Comparison of ENCODE assay signal across 10 cellular contexts in genomic region chr5:162593881-162594280, GRCh38.
DNase-seq lines count a peak whose midpoint lies in the region; ATAC-seq and TF ChIP-seq lines count a peak whose summit lies in the region.
"Had no signal": no experiment of that assay in that cellular context is flagged by ENCODE, and none has a peak within 500 bp of the region (broad histone marks: within the 10 kb centered on the region; RNA-seq: fewer than 3 reads in every experiment).

No MANE protein-coding gene starts in this region.

- H2AFZ ChIP-seq in HCT116 (ENCODE audit: low read depth, low read length, poor library complexity, severe bottlenecking) (no peak overlapping the region), PC-9 (no peak overlapping the region)

- H3K9me2 ChIP-seq in HCT116 (ENCODE audit: insufficient read depth) (no peaks in the 10 kb centered on the region), PC-9 (ENCODE audit: insufficient read depth) (no peaks in the 10 kb centered on the region)

- ATAC-seq in HCT116 (no peak), left lung (no peak), HG03135 (IDR thresholded peaks at IDR 0.05; ENCODE audit: unreplicated experiment) (no peak)
- ATAC-seq in stimulated activated naive B cell treated with anti-CD40 and anti-IgM and Interleukin-4, amounts not matched to agents 10 μg/mL and 1 μg/mL and 100 μg/mL, for 72 hours (replicated peaks), result no peak

- no peak for TF ChIP-seq POLR2A in HCT116 (IDR thresholded peaks at IDR 0.05; ENCODE audit: borderline replicate concordance, extremely low read depth, insufficient read depth, insufficient read length)

- TF ChIP-seq CTCF in GM12873 (IDR thresholded peaks at IDR 0.05; ENCODE audit: insufficient read depth, low read depth, low read length, missing control alignments) (peak; percentile 45), HCT116 (IDR thresholded peaks at IDR 0.05 in 2 of 3, conservative IDR thresholded peaks at IDR 0.05 in 1 of 3; ENCODE audit: borderline replicate concordance in 1 of 3, insufficient read depth in 1 of 3, low read depth in 2 of 3, low read length in 2 of 3) (peak in 2 of 3 experiments; percentile 31 to 38; a peak in 2 of 6 replicates), PC-9 (conservative IDR thresholded peaks at IDR 0.05) (peak; percentile 53), left lung (IDR thresholded peaks at IDR 0.05) (peak; percentile 6 to 7)

- H3K4me1 Mint-ChIP-seq in stimulated activated naive B cell treated with anti-CD40 and anti-IgM and Interleukin-4, amounts not matched to agents 10 μg/mL and 1 μg/mL and 100 μg/mL, for 72 hours, result no peaks in the 10 kb centered on the region

- no peak for TF ChIP-seq RAD21 in HCT116 (IDR thresholded peaks at IDR 0.05; ENCODE audit: low read depth)

- POLR2A ChIA-PET in HCT116 (lab: Charles Lee), result no interaction called here
- POLR2A ChIA-PET in PC-9 (lab: Charles Lee; ENCODE audit: unreplicated experiment), result no interaction called here

- H3K4me1 ChIP-seq in HCT116 (ENCODE audit: control insufficient read depth in 1 of 2, insufficient read depth in 2 of 2, low read length in 2 of 2), result no peaks in the 10 kb centered on the region
- H3K4me1 ChIP-seq in PC-9 (replicated peaks; ENCODE audit: insufficient read depth), result no peaks in the 10 kb centered on the region
- no peaks in the 10 kb centered on the region for H3K4me1 ChIP-seq in left lung

- H4K20me1 ChIP-seq in HCT116 (ENCODE audit: insufficient read depth), result no peaks in the 10 kb centered on the region
- no peaks in the 10 kb centered on the region for H4K20me1 ChIP-seq in PC-9 (ENCODE audit: insufficient read depth)

- no peak overlapping the region for H3K4me3 ChIP-seq in HCT116 (replicated peaks in 1 of 2; ENCODE audit: low read depth in 1 of 2, low read length in 2 of 2)
- H3K4me3 ChIP-seq in PC-9, result no peak overlapping the region
- H3K4me3 ChIP-seq in left lung, result no peak overlapping the region

- H3K4me3 Mint-ChIP-seq in stimulated activated naive B cell treated with anti-CD40 and anti-IgM and Interleukin-4, amounts not matched to agents 10 μg/mL and 1 μg/mL and 100 μg/mL, for 72 hours, result no peak overlapping the region

- no peaks in the 10 kb centered on the region for H3F3A ChIP-seq in PC-9 (ENCODE audit: insufficient read depth, low read depth)

- H3K27me3 ChIP-seq in HCT116 (ENCODE audit: insufficient read depth, low read length), result no peaks in the 10 kb centered on the region
- no peaks in the 10 kb centered on the region for H3K27me3 ChIP-seq in PC-9 (ENCODE audit: insufficient read depth, low read depth)
- H3K27me3 ChIP-seq in left lung, result no peaks in the 10 kb centered on the region

- no peak overlapping the region for H3K27ac ChIP-seq in HCT116 (ENCODE audit: low read depth, low read length)
- H3K27ac ChIP-seq in PC-9, result no peak overlapping the region
- no peak overlapping the region for H3K27ac ChIP-seq in left lung

- RAD21 ChIA-PET in HCT116 (lab: Charles Lee; ENCODE audit: low non-redundant PET in 1 of 2, low total read pairs in 2 of 2, uncharacterized antibody in 2 of 2, unreplicated experiment in 2 of 2), result no interaction called here

- no peaks in the 10 kb centered on the region for H3K79me2 ChIP-seq in HCT116 (ENCODE audit: insufficient read depth, low read length)
- H3K79me2 ChIP-seq in PC-9 (ENCODE audit: low read depth), result no peaks in the 10 kb centered on the region

- DNase-seq in HCT116 (ENCODE audit: low read depth, low spot score), result no peak
- DNase-seq in PC-9, result no peak
- DNase-seq in left lung, result no peak
- no peak for DNase-seq in stimulated activated naive B cell treated with anti-CD40 and anti-IgM and Interleukin-4, amounts not matched to agents 10 μg/mL and 1 μg/mL and 100 μg/mL, for 72 hours
- DNase-seq in globus pallidus (ENCODE audit: low spot score), result no peak
- DNase-seq in cardiac septum (ENCODE audit: low spot score), result no peak
- DNase-seq: activated CD4-positive, alpha-beta T cell treated with anti-CD3 and anti-CD28 coated beads, Interleukin-2, amount 50 U/mL, for 4 hours; retina had no signal

- H3K9ac ChIP-seq in HCT116 (ENCODE audit: low read length), result no peak overlapping the region

- peaks cover 0 to 2% of the 10 kb centered on the region in 2 donors for H3K9me3 Mint-ChIP-seq in stimulated activated naive B cell treated with anti-CD40 and anti-IgM and Interleukin-4, amounts not matched to agents 10 μg/mL and 1 μg/mL and 100 μg/mL, for 72 hours

- H3K4me2 ChIP-seq in HCT116 (ENCODE audit: low read length) (no peak overlapping the region), PC-9 (no peak overlapping the region)

- intact Hi-C loops in HCT116 (cut with micrococcal nuclease) (loop anchor here (10.0 kb wide), 1 partner anchor 751 kb away; no protein-coding TSS in a partner anchor), PC-9 (cut with micrococcal nuclease; ENCODE audit: unreplicated experiment) (no loop called here), left lung (cut with DNase I) (no loop called here), cardiac septum (cut with DNase I) (no loop called here)

- H3K36me3 ChIP-seq in HCT116 (ENCODE audit: control insufficient read depth in 1 of 2, insufficient read depth in 2 of 2, low read length in 2 of 2) (no peaks in the 10 kb centered on the region), PC-9 (ENCODE audit: low read depth) (no peaks in the 10 kb centered on the region), left lung (no peaks in the 10 kb centered on the region)

- CTCF ChIA-PET in HCT116 (lab: Charles Lee) (no interaction called here), PC-9 (lab: Charles Lee) (no interaction called here)

- H3K36me3 Mint-ChIP-seq in stimulated activated naive B cell treated with anti-CD40 and anti-IgM and Interleukin-4, amounts not matched to agents 10 μg/mL and 1 μg/mL and 100 μg/mL, for 72 hours, result no peaks in the 10 kb centered on the region

- BruUV-seq in HCT116 (replicated peaks; lab: Mats Ljungman, UMichigan) (no TSS peak), PC-9 (replicated peaks; lab: Mats Ljungman, UMichigan) (no TSS peak)

- no peak overlapping the region for H3K27ac Mint-ChIP-seq in stimulated activated naive B cell treated with anti-CD40 and anti-IgM and Interleukin-4, amounts not matched to agents 10 μg/mL and 1 μg/mL and 100 μg/mL, for 72 hours

- H3K9me3 ChIP-seq in HCT116 (ENCODE audit: control insufficient read depth in 1 of 2, insufficient read depth in 1 of 2, low read depth in 1 of 2, low read length in 2 of 2), result peaks cover 6 to 16% of the 10 kb centered on the region in 2 experiments; a peak in 2 of 4 replicates
- no peaks in the 10 kb centered on the region for H3K9me3 ChIP-seq in PC-9 (ENCODE audit: insufficient read depth, low read depth)
- peaks cover 0 to 2% of the 10 kb centered on the region in 2 donors for H3K9me3 ChIP-seq in left lung

- no peaks in the 10 kb centered on the region for H3K27me3 Mint-ChIP-seq in stimulated activated naive B cell treated with anti-CD40 and anti-IgM and Interleukin-4, amounts not matched to agents 10 μg/mL and 1 μg/mL and 100 μg/mL, for 72 hours

TF ChIP-seq in HCT116, 20 proteins besides CTCF, POLR2A, EP300 and RAD21:
- TF ChIP-seq ELF1 (IDR thresholded peaks at IDR 0.05; ENCODE audit: borderline replicate concordance, low read depth) (no peak), ZFX (IDR thresholded peaks at IDR 0.05) (no peak), SRF (IDR thresholded peaks at IDR 0.05; ENCODE audit: low read depth) (no peak)
